ENCODE assay signal across 9 cellular contexts in the genomic region with DNA sequence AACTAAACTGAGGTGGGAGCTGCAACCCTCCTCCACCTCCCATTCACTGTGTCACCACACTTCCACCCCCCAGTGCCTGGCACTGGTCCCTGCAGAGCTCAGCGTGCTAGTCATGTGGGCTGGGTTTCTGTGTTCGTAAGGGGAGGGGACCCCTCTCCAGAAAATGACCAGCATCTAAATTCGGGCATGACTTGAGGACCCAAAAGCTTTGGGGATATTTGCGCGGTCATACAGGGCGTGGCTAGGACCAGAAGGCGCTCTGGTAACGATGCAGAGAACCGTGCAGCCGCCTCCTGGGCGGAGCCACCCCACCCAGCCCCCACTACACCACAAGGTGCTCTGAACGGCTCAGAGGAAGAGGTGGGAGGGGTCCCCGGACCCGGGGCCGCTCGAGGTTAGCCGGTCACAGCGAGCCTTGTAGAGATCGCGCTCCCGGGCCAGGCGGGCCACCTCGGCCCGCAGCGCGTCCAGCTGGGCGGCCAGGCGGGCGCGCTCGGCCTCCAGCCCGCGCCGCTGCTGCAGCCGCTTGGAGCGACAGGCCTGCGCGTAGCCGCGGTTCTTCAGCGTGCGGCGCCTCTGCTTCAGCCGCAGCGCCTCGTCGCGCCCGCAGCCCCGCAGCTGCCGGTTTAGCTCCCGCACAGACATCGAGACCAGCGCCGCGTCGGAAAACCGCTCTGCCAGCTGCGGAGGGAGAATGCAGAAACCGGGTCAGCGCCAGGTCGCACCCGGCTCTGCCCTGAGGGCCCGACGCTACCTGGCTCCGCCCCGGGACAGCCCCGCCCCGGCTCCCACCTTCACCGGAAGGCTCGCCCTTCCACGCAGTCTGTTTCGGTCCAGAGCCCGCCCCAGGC. TPM values are rescaled to one million over a fixed set of nuclear protein-coding genes. Genes with fewer than 3 reads are reported as not detected.
A peak's percentile ranks its signal among the peaks of the same experiment; 100 is the strongest.
DNase-seq lines count a peak whose midpoint lies in the region; ATAC-seq, FAIRE-seq and TF ChIP-seq lines count a peak whose summit lies in the region.
"Had no signal": no experiment of that assay in that cellular context is flagged by ENCODE, and none has a peak within 500 bp of the region (broad histone marks: within the 10 kb centered on the region; RNA-seq: fewer than 3 reads in every experiment).

No MANE protein-coding gene starts in this region.

- H3K9me3 ChIP-seq in heart left ventricle (no peaks in the 10 kb centered on the region), upper lobe of right lung (no peaks in the 10 kb centered on the region)

- no peaks in the 10 kb centered on the region for H3K36me3 ChIP-seq in heart left ventricle
- H3K36me3 ChIP-seq in upper lobe of right lung, result no peaks in the 10 kb centered on the region

- TF ChIP-seq CTCF in heart left ventricle (IDR thresholded peaks at IDR 0.05) (no peak), upper lobe of right lung (IDR thresholded peaks at IDR 0.05) (no peak)

- H3K4me1 ChIP-seq in heart left ventricle, result peaks cover 0 to 14% (median 10%) of the 10 kb centered on the region in 12 donors
- H3K4me1 ChIP-seq in upper lobe of right lung, result peaks cover 10% of the 10 kb centered on the region

- H3K27me3 ChIP-seq in heart left ventricle (peaks cover 0 to 20% (median 3%) of the 10 kb centered on the region in 9 donors), upper lobe of right lung (no peaks in the 10 kb centered on the region)

- peak; percentile 88 for ATAC-seq in GM21367 (IDR thresholded peaks at IDR 0.05; ENCODE audit: unreplicated experiment)
- ATAC-seq in heart left ventricle, result peak; percentile 68 to 86 (median 80)
- peak; percentile 92 for ATAC-seq in upper lobe of right lung

- H3K4me3 ChIP-seq in heart left ventricle (peak overlapping the region; percentile 44 to 74 (median 58)), upper lobe of right lung (peak overlapping the region; percentile 60)

- peak; percentile 20 for DNase-seq in DMS153 (lab: John Stamatoyannopoulos, UW)
- DNase-seq in HTR-8/SVneo (ENCODE audit: insufficient read length, low spot score), result peak; percentile 35
- DNase-seq in SHP77 (lab: John Stamatoyannopoulos, UW), result peak; percentile 56 to 60
- DNase-seq in activated naive CD4-positive, alpha-beta T cell treated with anti-CD3 and anti-CD28 coated beads, Interleukin-2, amount 50 U/mL, for 16 hours, result peak; percentile 75
- peak in 3 of 5 donors; percentile 43 to 78 (median 58) for DNase-seq in heart left ventricle
- peak; percentile 63 for DNase-seq in pons (ENCODE audit: low spot score)
- DNase-seq in upper lobe of right lung, result peak; percentile 90

- FAIRE-seq in HTR-8/SVneo (lab: Jason Lieb, UNC), result no peak

- intact Hi-C loops in heart left ventricle (cut with DNase I) (no loop called here), upper lobe of right lung (cut with DNase I) (no loop called here)

- H3K27ac ChIP-seq in heart left ventricle, result peak overlapping the region in 4 of 12 donors; percentile 6 to 60 (median 48)
- peak overlapping the region; percentile 63 for H3K27ac ChIP-seq in upper lobe of right lung

- 0 to 1% (median 1%) methylated on average over 24 to 74 of the region's 74 CpGs for WGBS in heart left ventricle, 4 donors

- no peak for TF ChIP-seq POLR2A in heart left ventricle (IDR thresholded peaks at IDR 0.05)

RNA-seq across cellular contexts. Expression of gene CPNE6, which starts 9.8 kb away (rescaled TPM):
- total RNA-seq in heart left ventricle (under 1 TPM in 3 of 9 donors, not detected in 6; 0.23 to 0.52 (median 0.25) TPM), upper lobe of right lung (not detected)
- not detected for polyA plus RNA-seq in heart left ventricle
- total RNA-seq: glomerular endothelial cell had no signal

RNA-seq across cellular contexts. Expression of gene PCK2, which starts 13.0 kb away (rescaled TPM):
- total RNA-seq in heart left ventricle (10 to 100 TPM in 2 of 9 donors, 1 to 10 TPM in 7; 2.1 to 14.6 (median 3.9) TPM), upper lobe of right lung (39.9 TPM)
- 1 to 10 TPM; 1.5 to 5.4 TPM for polyA plus RNA-seq in heart left ventricle

RNA-seq across cellular contexts. Expression of gene CARMIL3, which starts 29.3 kb away (rescaled TPM):
- total RNA-seq in heart left ventricle, result under 1 TPM in 6 of 9 donors, not detected in 3; 0.05 to 0.38 (median 0.17) TPM
- polyA plus RNA-seq in heart left ventricle, result under 1 TPM; 0.08 to 0.15 TPM
- 0.96 TPM for total RNA-seq in upper lobe of right lung

RNA-seq across cellular contexts. Expression of gene DCAF11, which starts 33.5 kb away (rescaled TPM):
- 100 to 1,000 TPM in 2 of 9 donors, 10 to 100 TPM in 7; 55.1 to 117 (median 75.0) TPM for total RNA-seq in heart left ventricle
- 100 to 1,000 TPM in 1 of 2 donors, 10 to 100 TPM in 1; 25.3 to 111 TPM for polyA plus RNA-seq in heart left ventricle
- total RNA-seq in upper lobe of right lung, result 57.8 TPM

RNA-seq across cellular contexts. Expression of gene NRL, which starts 33.6 kb away (rescaled TPM):
- total RNA-seq in heart left ventricle, result 1 to 10 TPM; 1.3 to 2.9 (median 2.1) TPM
- 1 to 10 TPM; 2.1 to 3.0 TPM for polyA plus RNA-seq in heart left ventricle
- 2.8 TPM for total RNA-seq in upper lobe of right lung

Comparison
In these comparisons a context has a peak if more than half of its experiments do, and no peak if none do; other contexts are left out.
1. DNase-seq: peak in every context shown above with its lines; median percentile 90 in upper lobe of right lung; 75 in activated naive CD4-positive, alpha-beta T cell treated with anti-CD3 and anti-CD28 coated beads, Interleukin-2, amount 50 U/mL, for 16 hours; 63 in pons; 58 in SHP77; 58 in heart left ventricle; 35 in HTR-8/SVneo; 20 in DMS153.